Comparison of ENCODE assay signal across 8 cellular contexts in the genomic region with DNA sequence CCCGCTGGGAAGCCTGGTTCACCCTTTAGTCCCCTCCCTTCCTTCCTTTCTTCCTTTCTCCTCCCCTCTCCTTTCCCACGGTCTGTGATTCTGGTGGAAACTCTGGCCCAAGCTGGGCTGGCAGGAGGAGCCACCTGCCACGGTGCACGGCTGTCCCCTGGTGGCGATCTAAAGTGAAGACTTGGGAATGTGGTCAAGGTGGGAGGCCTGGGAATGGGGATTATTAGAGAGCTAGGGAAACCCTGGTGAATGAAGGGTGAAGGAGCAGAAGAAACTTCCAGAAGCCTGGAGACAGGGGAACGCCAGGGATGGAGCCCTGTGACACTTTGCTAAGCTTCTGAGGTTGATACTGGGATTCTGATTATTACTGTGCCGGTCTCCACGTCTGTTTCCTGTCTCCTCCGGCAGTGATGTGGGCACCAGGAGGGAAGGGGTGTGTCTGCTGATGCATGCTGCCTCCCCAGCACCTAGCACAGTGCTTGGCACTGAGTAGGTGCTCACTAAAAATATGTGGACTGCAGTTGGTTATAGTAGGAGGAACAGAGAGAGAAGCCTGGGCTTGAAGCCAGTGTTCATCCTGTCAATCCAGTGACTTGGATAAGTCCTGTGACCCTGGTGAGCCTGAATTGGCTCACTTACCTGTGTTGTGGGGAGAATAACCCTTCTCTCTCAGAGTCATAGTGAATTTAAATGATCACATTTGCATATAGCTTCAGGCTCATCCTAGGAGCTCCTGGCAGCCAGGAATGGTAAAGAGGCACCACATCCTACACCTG.
A peak's percentile ranks its signal among the peaks of the same experiment; 100 is the strongest.
DNase-seq lines count a peak whose midpoint lies in the region; ATAC-seq and TF ChIP-seq lines count a peak whose summit lies in the region.

No MANE protein-coding gene starts in this region.

- H3K36me3 Mint-ChIP-seq in type B pancreatic cell, result no peaks in the 10 kb centered on the region

- no peaks in the 10 kb centered on the region for H3K9me3 ChIP-seq in osteoblast (ENCODE audit: low read depth, low read length)

- H3K4me3 Mint-ChIP-seq in type B pancreatic cell, result no peak overlapping the region

- no peaks in the 10 kb centered on the region for H3K36me3 ChIP-seq in osteoblast (ENCODE audit: insufficient read depth, low read length)

- H3K9me3 Mint-ChIP-seq in type B pancreatic cell, result no peaks in the 10 kb centered on the region

- H3K27ac ChIP-seq in osteoblast (ENCODE audit: low read depth, low read length), result no peak overlapping the region

- H3K4me1 ChIP-seq in osteoblast (ENCODE audit: insufficient read depth, low read length), result no peaks in the 10 kb centered on the region

- no peaks in the 10 kb centered on the region for H3K27me3 ChIP-seq in osteoblast (ENCODE audit: insufficient read depth, low read length)

- H3K4me3 ChIP-seq in osteoblast (ENCODE audit: insufficient read depth, low read length), result no peak overlapping the region

- H3K27ac Mint-ChIP-seq in type B pancreatic cell, result peak overlapping the region; percentile 1

- no peaks in the 10 kb centered on the region for H3K79me2 ChIP-seq in osteoblast (ENCODE audit: insufficient read depth, low read length)

- no peaks in the 10 kb centered on the region for H4K20me1 ChIP-seq in osteoblast (ENCODE audit: insufficient read depth, low read length)

- ATAC-seq in HG03521 (IDR thresholded peaks at IDR 0.05; ENCODE audit: unreplicated experiment), result no peak

- DNase-seq in D341Med (ENCODE audit: low spot score) (peak; percentile 83), KG1 (lab: John Stamatoyannopoulos, UW) (peak; percentile 13), RPMI7951 (ENCODE audit: low read depth) (peak; percentile 84), globus pallidus (ENCODE audit: low spot score) (peak; percentile 75), osteoblast (ENCODE audit: insufficient read length, low spot score, missing footprints) (peak; percentile 92), type B pancreatic cell (ENCODE audit: extremely low spot score, unreplicated experiment) (peak; percentile 82)
- peak; percentile 59 for DNase-seq in activated naive CD4-positive, alpha-beta T cell treated with Interleukin-2 at 50 U/mL for 16 hours

- no peaks in the 10 kb centered on the region for H3K27me3 Mint-ChIP-seq in type B pancreatic cell

- peak overlapping the region; percentile 44 for H3K4me2 ChIP-seq in osteoblast (ENCODE audit: insufficient read depth, low read length)

- TF ChIP-seq CTCF in osteoblast (IDR thresholded peaks at IDR 0.05; ENCODE audit: extremely low read depth, low read depth, low read length) (peak; percentile 99), type B pancreatic cell (conservative IDR thresholded peaks at IDR 0.05) (peak; percentile 97)

- peaks cover 5% of the 10 kb centered on the region for H3K4me1 Mint-ChIP-seq in type B pancreatic cell (ENCODE audit: unreplicated experiment)

- no peak overlapping the region for H2AFZ ChIP-seq in osteoblast (ENCODE audit: low read length)

Comparison
In these comparisons a context has a peak if more than half of its experiments do, and no peak if none do; other contexts are left out.
1. DNase-seq: peak in every context shown above with its lines; median percentile 92 in osteoblast; 84 in RPMI7951; 83 in D341Med; 82 in type B pancreatic cell; 75 in globus pallidus; 59 in activated naive CD4-positive, alpha-beta T cell treated with Interleukin-2 at 50 U/mL for 16 hours; 13 in KG1.